ENCODE assay signal across 14 cellular contexts in the genomic region with DNA sequence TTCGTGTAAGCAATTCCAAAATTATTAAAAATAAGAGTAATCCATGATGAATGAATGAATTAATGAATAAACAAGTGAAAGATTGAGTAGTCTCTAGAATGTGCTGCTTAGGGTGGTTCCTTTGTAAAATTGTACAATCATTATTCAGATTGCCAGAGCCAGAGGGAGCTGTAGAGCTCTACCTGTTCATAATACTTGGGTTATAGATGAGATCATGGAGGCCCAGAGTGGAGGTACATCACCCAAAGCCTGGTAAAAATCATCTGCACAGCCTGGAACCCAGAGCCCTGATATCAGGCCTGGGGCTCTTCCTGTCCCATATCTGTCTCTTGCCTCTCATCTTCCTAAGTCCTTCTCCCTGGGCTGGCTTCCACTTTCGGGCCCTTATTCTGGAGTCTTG.
DNase-seq lines count a peak whose midpoint lies in the region; ATAC-seq and TF ChIP-seq lines count a peak whose summit lies in the region.
"Had no signal": no experiment of that assay in that cellular context is flagged by ENCODE, and none has a peak within 500 bp of the region (broad histone marks: within the 10 kb centered on the region; RNA-seq: fewer than 3 reads in every experiment).

No MANE protein-coding gene starts in this region.

- H3K27me3 ChIP-seq in KMS-11 (ENCODE audit: insufficient read depth, low read depth) = no peaks in the 10 kb centered on the region
- no peaks in the 10 kb centered on the region for H3K27me3 ChIP-seq in brain microvascular endothelial cell (replicated peaks)
- H3K27me3 ChIP-seq: thyroid gland had no signal

- no peaks in the 10 kb centered on the region for H4K20me1 ChIP-seq in KMS-11 (ENCODE audit: insufficient read depth)

- no peak overlapping the region for H3K27ac Mint-ChIP-seq in activated T-cell treated with anti-CD3 and anti-CD28 coated beads, Interleukin-2, amount 50 U/mL, for 72 hours
- H3K27ac Mint-ChIP-seq: natural killer cell had no signal

- no peak overlapping the region for H3K4me3 Mint-ChIP-seq in activated T-cell treated with anti-CD3 and anti-CD28 coated beads, Interleukin-2, amount 50 U/mL, for 72 hours
- H3K4me3 Mint-ChIP-seq: CD4-positive, CD25-positive, alpha-beta regulatory T cell; natural killer cell had no signal

- H3K9ac ChIP-seq in KMS-11 = no peak overlapping the region

- DNase-seq in activated T-cell treated with anti-CD3 and anti-CD28 coated beads, Interleukin-2, amount 50 U/mL, for 72 hours = no peak
- no peak for DNase-seq in activated T-cell treated with anti-CD3 and anti-CD28 coated beads, Interleukin-2, amount 50 U/mL, for 1 hour
- DNase-seq in brain microvascular endothelial cell (no peak), retinal pigment epithelial cell (ENCODE audit: low read depth) (no peak), GDM1 (lab: John Stamatoyannopoulos, UW) (no peak), NCI-H1417 (lab: John Stamatoyannopoulos, UW) (no peak), NCI-H1436 treated with DMSO at 0.1 percent for 48 hours (lab: John Stamatoyannopoulos, UW) (no peak)
- DNase-seq: activated CD8-positive, alpha-beta memory T cell treated with anti-CD3 and anti-CD28 coated beads, Interleukin-2, amount 50 U/mL, for 4 hours; natural killer cell; Right ventricle myocardium superior; stimulated activated CD4-positive, alpha-beta T cell treated with anti-CD3 and anti-CD28 coated beads, Interleukin-1b, Interleukin-23, amount 100 ng/mL, for 48 hours; thyroid gland had no signal

- H3K36me3 ChIP-seq in KMS-11 (ENCODE audit: insufficient read depth) (no peaks in the 10 kb centered on the region), brain microvascular endothelial cell (replicated peaks) (no peaks in the 10 kb centered on the region)
- H3K36me3 ChIP-seq: thyroid gland had no signal

- peak; percentile 68 to 70 for ATAC-seq in activated T-cell treated with anti-CD3 and anti-CD28 coated beads, Interleukin-2, amount 50 U/mL, for 72 hours (replicated peaks in 1 of 2)

- TF ChIP-seq CTCF in KMS-11 (conservative IDR thresholded peaks at IDR 0.05; ENCODE audit: low read depth, low read length) (peak; percentile 52), brain microvascular endothelial cell (IDR thresholded peaks at IDR 0.05; ENCODE audit: low read depth, low read length, missing control alignments) (peak; percentile 42), retinal pigment epithelial cell (conservative IDR thresholded peaks at IDR 0.05; ENCODE audit: low read depth, low read length) (peak; percentile 40)

- no peak overlapping the region for H3K4me2 ChIP-seq in KMS-11

- peaks cover 31% of the 10 kb centered on the region for H3K4me1 ChIP-seq in KMS-11 (ENCODE audit: low read depth, poor library complexity, severe bottlenecking)
- H3K4me1 ChIP-seq: thyroid gland had no signal

- peaks cover 18 to 22% of the 10 kb centered on the region in 2 donors for H3K36me3 Mint-ChIP-seq in activated T-cell treated with anti-CD3 and anti-CD28 coated beads, Interleukin-2, amount 50 U/mL, for 72 hours (ENCODE audit: insufficient read depth in 2 of 2)

- no peak overlapping the region for H2AFZ ChIP-seq in KMS-11 (ENCODE audit: low read depth)

- peaks cover 65% of the 10 kb centered on the region for H3K4me1 Mint-ChIP-seq in activated T-cell treated with anti-CD3 and anti-CD28 coated beads, Interleukin-2, amount 50 U/mL, for 72 hours (ENCODE audit: low read depth)

- H3K27ac ChIP-seq in KMS-11 (no peak overlapping the region), brain microvascular endothelial cell (no peak overlapping the region)
- H3K27ac ChIP-seq: thyroid gland had no signal

- H3K9me3 Mint-ChIP-seq in activated T-cell treated with anti-CD3 and anti-CD28 coated beads, Interleukin-2, amount 50 U/mL, for 72 hours = peaks cover 10 to 13% of the 10 kb centered on the region in 2 donors

- in situ Hi-C loops in brain microvascular endothelial cell (cut with HindIII; ENCODE audit: low pct_ligation_motif_present, low sequenced_read_pairs) = no loop called here

- peaks cover 41% of the 10 kb centered on the region for H3K27me3 Mint-ChIP-seq in activated T-cell treated with anti-CD3 and anti-CD28 coated beads, Interleukin-2, amount 50 U/mL, for 72 hours (ENCODE audit: low read depth)

- H3K4me3 ChIP-seq in KMS-11 (IDR thresholded peaks at IDR 0.05; ENCODE audit: insufficient read depth, low read depth, low read length) (no peak overlapping the region), brain microvascular endothelial cell (ENCODE audit: low read depth, low read length) (no peak overlapping the region), retinal pigment epithelial cell (ENCODE audit: low read length) (no peak overlapping the region)
- H3K4me3 ChIP-seq: thyroid gland had no signal

- H3K79me2 ChIP-seq in KMS-11 (ENCODE audit: insufficient read depth, low read depth) = no peaks in the 10 kb centered on the region
